In genomic region chr22:20271114-20271994, GRCh38 we compare ENCODE assay signal across 1 cellular context.
TF ChIP-seq lines count a peak whose summit lies in the region.

No MANE protein-coding gene starts in this region.

TF ChIP-seq in HepG2, 621 proteins besides CTCF, POLR2A, EP300 and RAD21:
- TF ChIP-seq ZNF710 (CRISPR knock-in tag; IDR thresholded peaks at IDR 0.05; ENCODE audit: borderline replicate concordance) (no peak), NONO (IDR thresholded peaks at IDR 0.05) (no peak), NONO (CRISPR knock-in tag; conservative IDR thresholded peaks at IDR 0.05) (no peak), NCOA2 (CRISPR knock-in tag; IDR thresholded peaks at IDR 0.05) (no peak), GPBP1L1 (CRISPR knock-in tag; IDR thresholded peaks at IDR 0.05) (no peak), ZNF768 (CRISPR knock-in tag; IDR thresholded peaks at IDR 0.05) (peak; percentile 84), MIXL1 (CRISPR knock-in tag; IDR thresholded peaks at IDR 0.05) (no peak), ZNF570 (CRISPR knock-in tag; IDR thresholded peaks at IDR 0.05; ENCODE audit: borderline replicate concordance) (no peak), TOPORS (CRISPR knock-in tag; IDR thresholded peaks at IDR 0.05) (no peak)
